In the genomic region with DNA sequence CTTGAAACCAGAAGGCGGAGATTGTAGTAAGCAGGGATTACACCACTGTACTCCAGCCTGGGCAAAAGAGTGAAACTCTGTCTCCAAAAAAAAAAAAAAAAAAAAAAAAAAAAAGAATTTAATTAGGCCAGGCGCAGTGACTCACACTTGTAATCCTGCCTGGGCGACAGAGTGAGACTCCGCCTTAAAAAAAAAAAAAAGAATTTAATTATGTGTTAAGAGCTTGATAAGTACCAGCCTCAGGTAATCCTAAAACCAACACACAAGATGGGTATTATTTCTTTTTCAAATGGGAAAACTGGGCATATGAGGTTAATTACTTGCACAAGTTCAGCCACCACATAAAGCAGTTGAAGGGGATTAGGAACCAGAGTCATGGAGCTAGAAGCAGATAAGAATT, we compare ENCODE assay signal across 1 cellular context.
TF ChIP-seq lines count a peak whose summit lies in the region.

No MANE protein-coding gene starts in this region.

TF ChIP-seq in HEK293, 187 proteins besides CTCF, POLR2A, EP300 and RAD21 (continued from another document):
- TF ChIP-seq, protein P1, sequence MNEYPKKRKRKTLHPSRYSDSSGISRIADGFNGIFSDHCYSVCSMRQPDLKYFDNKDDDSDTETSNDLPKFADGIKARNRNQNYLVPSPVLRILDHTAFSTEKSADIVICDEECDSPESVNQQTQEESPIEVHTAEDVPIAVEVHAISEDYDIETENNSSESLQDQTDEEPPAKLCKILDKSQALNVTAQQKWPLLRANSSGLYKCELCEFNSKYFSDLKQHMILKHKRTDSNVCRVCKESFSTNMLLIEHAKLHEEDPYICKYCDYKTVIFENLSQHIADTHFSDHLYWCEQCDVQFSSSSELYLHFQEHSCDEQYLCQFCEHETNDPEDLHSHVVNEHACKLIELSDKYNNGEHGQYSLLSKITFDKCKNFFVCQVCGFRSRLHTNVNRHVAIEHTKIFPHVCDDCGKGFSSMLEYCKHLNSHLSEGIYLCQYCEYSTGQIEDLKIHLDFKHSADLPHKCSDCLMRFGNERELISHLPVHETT (tag by site-specific recombination; IDR thresholded peaks at IDR 0.05) = 0 out of 2 replicates have a peak, but pooled peaks have one; percentile 22
- TF ChIP-seq ZNF404 (tag by site-specific recombination; IDR thresholded peaks at IDR 0.05) (no peak), ZBTB17 (tag by site-specific recombination; IDR thresholded peaks at IDR 0.05) (peak; percentile 62), MZF1 (tag by site-specific recombination; IDR thresholded peaks at IDR 0.05; ENCODE audit: borderline replicate concordance) (peak; percentile 72; the same call in 1 of the 2 replicates), BCL11A (tag by site-specific recombination; IDR thresholded peaks at IDR 0.05; ENCODE audit: low read depth) (peak; percentile 78), ZFP69B (tag by site-specific recombination; IDR thresholded peaks at IDR 0.05) (peak; percentile 63; the same call in 1 of the 2 replicates), GLIS1 (tag by site-specific recombination; IDR thresholded peaks at IDR 0.05) (no peak), ZBTB1 (tag by site-specific recombination; IDR thresholded peaks at IDR 0.05) (no peak), FEZF1 (tag by site-specific recombination; IDR thresholded peaks at IDR 0.05) (peak; percentile 72), KLF10 (tag by site-specific recombination; IDR thresholded peaks at IDR 0.05) (0 out of 2 replicates have a peak, but pooled peaks have one; percentile 22), ZNF514 (tag by site-specific recombination; IDR thresholded peaks at IDR 0.05) (no peak), ZNF23 (tag by site-specific recombination; IDR thresholded peaks at IDR 0.05; ENCODE audit: borderline replicate concordance) (no peak), MYNN (tag by site-specific recombination; IDR thresholded peaks at IDR 0.05; ENCODE audit: borderline replicate concordance) (no peak), ZNF561 (tag by site-specific recombination; IDR thresholded peaks at IDR 0.05; ENCODE audit: borderline replicate concordance) (no peak), ZNF292 (tag by site-specific recombination; IDR thresholded peaks at IDR 0.05; ENCODE audit: borderline replicate concordance, low read depth) (no peak), KLF8 (tag by site-specific recombination; IDR thresholded peaks at IDR 0.05) (peak; percentile 73), ZNF701 (tag by site-specific recombination; IDR thresholded peaks at IDR 0.05) (no peak), IKZF3 (tag by site-specific recombination; IDR thresholded peaks at IDR 0.05) (peak; percentile 63; the same call in 1 of the 2 replicates), ZNF155 (tag by site-specific recombination; IDR thresholded peaks at IDR 0.05) (no peak), ZNF366 (tag by site-specific recombination; conservative IDR thresholded peaks at IDR 0.05) (peak; percentile 52), SP7 (tag by site-specific recombination; IDR thresholded peaks at IDR 0.05) (peak; percentile 98), ZNF10 (tag by site-specific recombination; IDR thresholded peaks at IDR 0.05) (peak; percentile 99), MEIS1 (CRISPR knock-in tag; IDR thresholded peaks at IDR 0.05; ENCODE audit: borderline replicate concordance) (no peak)
- TF ChIP-seq, protein P2, sequence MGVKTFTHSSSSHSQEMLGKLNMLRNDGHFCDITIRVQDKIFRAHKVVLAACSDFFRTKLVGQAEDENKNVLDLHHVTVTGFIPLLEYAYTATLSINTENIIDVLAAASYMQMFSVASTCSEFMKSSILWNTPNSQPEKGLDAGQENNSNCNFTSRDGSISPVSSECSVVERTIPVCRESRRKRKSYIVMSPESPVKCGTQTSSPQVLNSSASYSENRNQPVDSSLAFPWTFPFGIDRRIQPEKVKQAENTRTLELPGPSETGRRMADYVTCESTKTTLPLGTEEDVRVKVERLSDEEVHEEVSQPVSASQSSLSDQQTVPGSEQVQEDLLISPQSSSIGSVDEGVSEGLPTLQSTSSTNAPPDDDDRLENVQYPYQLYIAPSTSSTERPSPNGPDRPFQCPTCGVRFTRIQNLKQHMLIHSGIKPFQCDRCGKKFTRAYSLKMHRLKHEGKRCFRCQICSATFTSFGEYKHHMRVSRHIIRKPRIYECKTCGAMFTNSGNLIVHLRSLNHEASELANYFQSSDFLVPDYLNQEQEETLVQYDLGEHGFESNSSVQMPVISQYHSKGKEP (tag by site-specific recombination; IDR thresholded peaks at IDR 0.05) = peak; percentile 55
- TF ChIP-seq, protein P3, sequence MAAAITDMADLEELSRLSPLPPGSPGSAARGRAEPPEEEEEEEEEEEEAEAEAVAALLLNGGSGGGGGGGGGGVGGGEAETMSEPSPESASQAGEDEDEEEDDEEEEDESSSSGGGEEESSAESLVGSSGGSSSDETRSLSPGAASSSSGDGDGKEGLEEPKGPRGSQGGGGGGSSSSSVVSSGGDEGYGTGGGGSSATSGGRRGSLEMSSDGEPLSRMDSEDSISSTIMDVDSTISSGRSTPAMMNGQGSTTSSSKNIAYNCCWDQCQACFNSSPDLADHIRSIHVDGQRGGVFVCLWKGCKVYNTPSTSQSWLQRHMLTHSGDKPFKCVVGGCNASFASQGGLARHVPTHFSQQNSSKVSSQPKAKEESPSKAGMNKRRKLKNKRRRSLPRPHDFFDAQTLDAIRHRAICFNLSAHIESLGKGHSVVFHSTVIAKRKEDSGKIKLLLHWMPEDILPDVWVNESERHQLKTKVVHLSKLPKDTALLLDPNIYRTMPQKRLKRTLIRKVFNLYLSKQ (tag by site-specific recombination; IDR thresholded peaks at IDR 0.05; ENCODE audit: borderline replicate concordance) = no peak
- TF ChIP-seq, protein P4, sequence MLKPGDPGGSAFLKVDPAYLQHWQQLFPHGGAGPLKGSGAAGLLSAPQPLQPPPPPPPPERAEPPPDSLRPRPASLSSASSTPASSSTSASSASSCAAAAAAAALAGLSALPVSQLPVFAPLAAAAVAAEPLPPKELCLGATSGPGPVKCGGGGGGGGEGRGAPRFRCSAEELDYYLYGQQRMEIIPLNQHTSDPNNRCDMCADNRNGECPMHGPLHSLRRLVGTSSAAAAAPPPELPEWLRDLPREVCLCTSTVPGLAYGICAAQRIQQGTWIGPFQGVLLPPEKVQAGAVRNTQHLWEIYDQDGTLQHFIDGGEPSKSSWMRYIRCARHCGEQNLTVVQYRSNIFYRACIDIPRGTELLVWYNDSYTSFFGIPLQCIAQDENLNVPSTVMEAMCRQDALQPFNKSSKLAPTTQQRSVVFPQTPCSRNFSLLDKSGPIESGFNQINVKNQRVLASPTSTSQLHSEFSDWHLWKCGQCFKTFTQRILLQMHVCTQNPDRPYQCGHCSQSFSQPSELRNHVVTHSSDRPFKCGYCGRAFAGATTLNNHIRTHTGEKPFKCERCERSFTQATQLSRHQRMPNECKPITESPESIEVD (tag by site-specific recombination; IDR thresholded peaks at IDR 0.05) = peak; percentile 97
- TF ChIP-seq, protein P5, sequence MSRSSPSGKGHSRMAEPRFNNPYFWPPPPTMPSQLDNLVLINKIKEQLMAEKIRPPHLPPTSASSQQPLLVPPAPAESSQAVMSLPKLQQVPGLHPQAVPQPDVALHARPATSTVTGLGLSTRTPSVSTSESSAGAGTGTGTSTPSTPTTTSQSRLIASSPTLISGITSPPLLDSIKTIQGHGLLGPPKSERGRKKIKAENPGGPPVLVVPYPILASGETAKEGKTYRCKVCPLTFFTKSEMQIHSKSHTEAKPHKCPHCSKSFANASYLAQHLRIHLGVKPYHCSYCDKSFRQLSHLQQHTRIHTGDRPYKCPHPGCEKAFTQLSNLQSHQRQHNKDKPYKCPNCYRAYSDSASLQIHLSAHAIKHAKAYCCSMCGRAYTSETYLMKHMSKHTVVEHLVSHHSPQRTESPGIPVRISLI (tag by site-specific recombination; IDR thresholded peaks at IDR 0.05) = peak; percentile 86
- TF ChIP-seq, protein P6, sequence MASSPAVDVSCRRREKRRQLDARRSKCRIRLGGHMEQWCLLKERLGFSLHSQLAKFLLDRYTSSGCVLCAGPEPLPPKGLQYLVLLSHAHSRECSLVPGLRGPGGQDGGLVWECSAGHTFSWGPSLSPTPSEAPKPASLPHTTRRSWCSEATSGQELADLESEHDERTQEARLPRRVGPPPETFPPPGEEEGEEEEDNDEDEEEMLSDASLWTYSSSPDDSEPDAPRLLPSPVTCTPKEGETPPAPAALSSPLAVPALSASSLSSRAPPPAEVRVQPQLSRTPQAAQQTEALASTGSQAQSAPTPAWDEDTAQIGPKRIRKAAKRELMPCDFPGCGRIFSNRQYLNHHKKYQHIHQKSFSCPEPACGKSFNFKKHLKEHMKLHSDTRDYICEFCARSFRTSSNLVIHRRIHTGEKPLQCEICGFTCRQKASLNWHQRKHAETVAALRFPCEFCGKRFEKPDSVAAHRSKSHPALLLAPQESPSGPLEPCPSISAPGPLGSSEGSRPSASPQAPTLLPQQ (tag by site-specific recombination; IDR thresholded peaks at IDR 0.05) = peak; percentile 74
- TF ChIP-seq, protein P7, sequence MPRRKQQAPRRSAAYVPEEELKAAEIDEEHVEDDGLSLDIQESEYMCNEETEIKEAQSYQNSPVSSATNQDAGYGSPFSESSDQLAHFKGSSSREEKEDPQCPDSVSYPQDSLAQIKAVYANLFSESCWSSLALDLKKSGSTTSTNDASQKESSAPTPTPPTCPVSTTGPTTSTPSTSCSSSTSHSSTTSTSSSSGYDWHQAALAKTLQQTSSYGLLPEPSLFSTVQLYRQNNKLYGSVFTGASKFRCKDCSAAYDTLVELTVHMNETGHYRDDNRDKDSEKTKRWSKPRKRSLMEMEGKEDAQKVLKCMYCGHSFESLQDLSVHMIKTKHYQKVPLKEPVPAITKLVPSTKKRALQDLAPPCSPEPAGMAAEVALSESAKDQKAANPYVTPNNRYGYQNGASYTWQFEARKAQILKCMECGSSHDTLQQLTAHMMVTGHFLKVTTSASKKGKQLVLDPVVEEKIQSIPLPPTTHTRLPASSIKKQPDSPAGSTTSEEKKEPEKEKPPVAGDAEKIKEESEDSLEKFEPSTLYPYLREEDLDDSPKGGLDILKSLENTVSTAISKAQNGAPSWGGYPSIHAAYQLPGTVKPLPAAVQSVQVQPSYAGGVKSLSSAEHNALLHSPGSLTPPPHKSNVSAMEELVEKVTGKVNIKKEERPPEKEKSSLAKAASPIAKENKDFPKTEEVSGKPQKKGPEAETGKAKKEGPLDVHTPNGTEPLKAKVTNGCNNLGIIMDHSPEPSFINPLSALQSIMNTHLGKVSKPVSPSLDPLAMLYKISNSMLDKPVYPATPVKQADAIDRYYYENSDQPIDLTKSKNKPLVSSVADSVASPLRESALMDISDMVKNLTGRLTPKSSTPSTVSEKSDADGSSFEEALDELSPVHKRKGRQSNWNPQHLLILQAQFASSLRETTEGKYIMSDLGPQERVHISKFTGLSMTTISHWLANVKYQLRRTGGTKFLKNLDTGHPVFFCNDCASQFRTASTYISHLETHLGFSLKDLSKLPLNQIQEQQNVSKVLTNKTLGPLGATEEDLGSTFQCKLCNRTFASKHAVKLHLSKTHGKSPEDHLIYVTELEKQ (tag by site-specific recombination; IDR thresholded peaks at IDR 0.05; ENCODE audit: borderline replicate concordance) = 0 out of 2 replicates have a peak, but pooled peaks have one; percentile 37
TF ChIP-seq in HEK293: peak in this region for 30.
